Comparison of ENCODE assay signal across 9 cellular contexts in genomic region chrX:41558531-41558930, GRCh38.
DNase-seq lines count a peak whose midpoint lies in the region; FAIRE-seq and TF ChIP-seq lines count a peak whose summit lies in the region.
"Had no signal": no experiment of that assay in that cellular context is flagged by ENCODE, and none has a peak within 500 bp of the region (broad histone marks: within the 10 kb centered on the region; RNA-seq: fewer than 3 reads in every experiment).

No MANE protein-coding gene starts in this region.

- TF ChIP-seq POLR2A in GM12892 (IDR thresholded peaks at IDR 0.05; ENCODE audit: low read depth, low read length), result no peak

- no peaks in the 10 kb centered on the region for H3K36me3 Mint-ChIP-seq in dendritic cell treated with granulocyte-macrophage colony-stimulating factor and Interleukin-4, amounts not matched to agents 40 ng/mL and 50 ng/mL, for 4 days (ENCODE audit: low read depth)

- no peak overlapping the region for H3K4me3 Mint-ChIP-seq in dendritic cell treated with granulocyte-macrophage colony-stimulating factor and Interleukin-4, amounts not matched to agents 40 ng/mL and 50 ng/mL, for 4 days

- peaks cover 5% of the 10 kb centered on the region for H3K4me1 Mint-ChIP-seq in dendritic cell treated with granulocyte-macrophage colony-stimulating factor and Interleukin-4, amounts not matched to agents 40 ng/mL and 50 ng/mL, for 4 days (ENCODE audit: low read depth)

- H3K27ac Mint-ChIP-seq in dendritic cell treated with granulocyte-macrophage colony-stimulating factor and Interleukin-4, amounts not matched to agents 40 ng/mL and 50 ng/mL, for 4 days, result peak overlapping the region; percentile 76

- no peak for FAIRE-seq in GM12892 (lab: Jason Lieb, UNC)

- H3K9me3 Mint-ChIP-seq in dendritic cell treated with granulocyte-macrophage colony-stimulating factor and Interleukin-4, amounts not matched to agents 40 ng/mL and 50 ng/mL, for 4 days, result no peaks in the 10 kb centered on the region
- H3K9me3 Mint-ChIP-seq: CD8-positive, alpha-beta memory T cell had no signal

- intact Hi-C loops in dendritic cell treated with granulocyte-macrophage colony-stimulating factor and Interleukin-4, amounts not matched to agents 40 ng/mL and 50 ng/mL, for 4 days (cut with micrococcal nuclease), result loop anchor here (1.0 to 5.0 kb wide), 2 partner anchors 149 to 202 kb away; no protein-coding TSS in a partner anchor

- no peaks in the 10 kb centered on the region for H3K27me3 Mint-ChIP-seq in dendritic cell treated with granulocyte-macrophage colony-stimulating factor and Interleukin-4, amounts not matched to agents 40 ng/mL and 50 ng/mL, for 4 days

- DNase-seq in NCI-H2107 treated with DMSO at 0.1 percent for 48 hours (lab: John Stamatoyannopoulos, UW; ENCODE audit: unreplicated experiment), result peak; percentile 4
- no peak for DNase-seq in NCI-H2107 (lab: John Stamatoyannopoulos, UW)
- DNase-seq in NCI-H2227 (lab: John Stamatoyannopoulos, UW; ENCODE audit: unreplicated experiment), result peak; percentile 22
- peak; percentile 51 for DNase-seq in pons (ENCODE audit: low spot score)
- DNase-seq in SK-N-DZ (ENCODE audit: low spot score), result no peak
- DNase-seq in central memory CD4-positive, alpha-beta T cell, result no peak
- no peak for DNase-seq in GM12892 (ENCODE audit: insufficient read length)

Comparison
In these comparisons a context has a peak if more than half of its experiments do, and no peak if none do; other contexts are left out.
1. DNase-seq: peak in NCI-H2107 treated with DMSO at 0.1 percent for 48 hours (single experiment), NCI-H2227 (single experiment) and pons (single experiment); none in NCI-H2107 (single experiment), SK-N-DZ (single experiment), central memory CD4-positive, alpha-beta T cell (single experiment) and GM12892 (single experiment).